ENCODE assay signal across 21 cellular contexts in the genomic region with DNA sequence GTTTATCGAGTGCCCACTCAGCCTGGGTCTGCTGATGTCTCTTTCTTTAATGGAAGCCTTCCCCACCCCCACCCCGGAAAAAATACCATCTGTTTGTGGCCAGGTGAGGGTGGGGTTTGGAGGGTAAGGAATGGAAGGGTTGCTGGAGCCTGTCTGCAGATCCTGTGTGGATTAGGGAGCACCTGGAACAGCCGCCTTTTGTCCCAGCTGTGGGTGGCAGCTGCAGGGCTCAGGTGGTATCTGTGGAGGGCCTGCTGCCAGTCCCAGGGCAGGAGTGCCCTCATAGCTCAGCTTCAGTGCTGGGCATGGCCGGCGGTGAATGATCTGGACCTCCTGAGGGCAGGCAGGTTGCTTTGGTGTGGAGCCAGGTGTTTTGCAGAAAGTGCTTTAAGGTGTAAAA. TPM values are rescaled to one million over a fixed set of nuclear protein-coding genes. Genes with fewer than 3 reads are reported as not detected.
A peak's percentile ranks its signal among the peaks of the same experiment; 100 is the strongest.
DNase-seq lines count a peak whose midpoint lies in the region; ATAC-seq, FAIRE-seq and TF ChIP-seq lines count a peak whose summit lies in the region.
"Had no signal": no experiment of that assay in that cellular context is flagged by ENCODE, and none has a peak within 500 bp of the region (broad histone marks: within the 10 kb centered on the region; RNA-seq: fewer than 3 reads in every experiment).

No MANE protein-coding gene starts in this region.

- H3K9me3 Mint-ChIP-seq in endodermal cell (no peaks in the 10 kb centered on the region), HFFc6 (no peaks in the 10 kb centered on the region)
- H3K9me3 Mint-ChIP-seq: neural crest cell; T-helper 1 cell treated with Interleukin-12 subunit alpha and Interleukin-12 subunit beta and Interleukin-4 antibody, amounts not matched to agents 30 μg/mL and 1 μg/mL, for 36 hours had no signal

- peaks cover 0 to 21% (median 7%) of the 10 kb centered on the region in 4 donors for H3K36me3 ChIP-seq in liver (ENCODE audit: control insufficient read depth in 4 of 4, insufficient read depth in 3 of 4, low read depth in 1 of 4, low read length in 3 of 4)
- peaks cover 6 to 37% of the 10 kb centered on the region in 2 experiments; a peak in 3 of 5 replicates for H3K36me3 ChIP-seq in HepG2 (replicated peaks in 1 of 2; ENCODE audit: control insufficient read depth in 1 of 2, insufficient read depth in 2 of 2, low read length in 2 of 2)
- H3K36me3 ChIP-seq in endodermal cell (ENCODE audit: control insufficient read depth, insufficient read depth, low read length): peaks cover 17% of the 10 kb centered on the region
- H3K36me3 ChIP-seq in pancreas: peaks cover 0 to 64% (median 6%) of the 10 kb centered on the region in 3 donors
- no peaks in the 10 kb centered on the region for H3K36me3 ChIP-seq in ovary
- H3K36me3 ChIP-seq: SJSA1 had no signal

- H3K4me3 Mint-ChIP-seq in endodermal cell (no peak overlapping the region), HFFc6 (no peak overlapping the region)
- H3K4me3 Mint-ChIP-seq: neural crest cell; T-helper 1 cell treated with Interleukin-12 subunit alpha and Interleukin-12 subunit beta and Interleukin-4 antibody, amounts not matched to agents 30 μg/mL and 1 μg/mL, for 36 hours had no signal

- FAIRE-seq in HepG2 (lab: Jason Lieb, UNC) (no peak), pancreas (lab: Jason Lieb, UNC) (no peak)

- intact Hi-C loops in HepG2 (cut with micrococcal nuclease; ENCODE audit: unreplicated experiment): no loop called here
- intact Hi-C loops in pancreas (cut with DNase I): no loop called here
- intact Hi-C loops in ovary (cut with DNase I): no loop called here

- TF ChIP-seq POLR2A in HepG2 (IDR thresholded peaks at IDR 0.05; ENCODE audit: insufficient read depth in 1 of 2, low read depth in 2 of 2, low read length in 2 of 2) (no peak), ovary (IDR thresholded peaks at IDR 0.05) (no peak)

- H3K4me2 ChIP-seq in HepG2 (ENCODE audit: low read depth, low read length): no peak overlapping the region

- CTCF ChIA-PET in HepG2 (lab: Yijun Ruan, JAX; ENCODE audit: low intra/inter-chr PET ratio, low total read pairs): no interaction called here

- WGBS in liver: 88% methylated on average over 5 of the region's 5 CpGs
- WGBS in HepG2 (ENCODE audit: low lambda C conversion rate): 100% methylated on average over 5 of the region's 5 CpGs
- WGBS in endodermal cell (ENCODE audit: insufficient coverage in 1 of 2, insufficient read length in 1 of 2), 2 experiments: 92 to 100% methylated on average over 3 to 4 of the region's 5 CpGs
- WGBS in pancreas, 2 donors: 36 to 42% methylated on average over 5 of the region's 5 CpGs
- WGBS in ovary, 3 donors: 92 to 95% (median 92%) methylated on average over 5 of the region's 5 CpGs

- POLR2A ChIA-PET in HepG2 (lab: Yijun Ruan, JAX): no interaction called here

- DNase-seq in HepG2 (ENCODE audit: low spot score) (no peak), endodermal cell (no peak), pancreas (peak in 4 of 6 donors; percentile 76 to 90 (median 80)), NCI-H1092 (lab: John Stamatoyannopoulos, UW) (no peak), HFFc6 (no peak), ovary (no peak)
- DNase-seq: activated CD8-positive, alpha-beta memory T cell treated with anti-CD3 and anti-CD28 coated beads, Interleukin-2, amount 50 U/mL, for 4 hours; dorsolateral prefrontal cortex; erythroblast; IMR-90; NCI-H1436; NCI-H226; NCI-H774; OCI-M1; substantia nigra had no signal

- no peak for ATAC-seq in HepG2
- peak; percentile 79 to 87 (median 82) for ATAC-seq in pancreas
- ATAC-seq in HG03342 (IDR thresholded peaks at IDR 0.05; ENCODE audit: unreplicated experiment): no peak

- peaks cover 2 to 12% (median 6%) of the 10 kb centered on the region in 4 donors for H3K4me1 ChIP-seq in liver (ENCODE audit: control insufficient read depth in 4 of 4, insufficient read depth in 4 of 4, low read length in 3 of 4)
- H3K4me1 ChIP-seq in HepG2 (ENCODE audit: insufficient read depth, low read length): peaks cover 17% of the 10 kb centered on the region
- H3K4me1 ChIP-seq in endodermal cell (ENCODE audit: control insufficient read depth, insufficient read depth, low read length): peaks cover 11% of the 10 kb centered on the region
- H3K4me1 ChIP-seq in pancreas: peaks cover 8 to 22% (median 13%) of the 10 kb centered on the region in 3 donors
- peaks cover 2% of the 10 kb centered on the region for H3K4me1 ChIP-seq in ovary (ENCODE audit: insufficient read depth)
- H3K4me1 ChIP-seq: SJSA1 had no signal

- H3K4me1 Mint-ChIP-seq in endodermal cell (peaks cover 12% of the 10 kb centered on the region), HFFc6 (ENCODE audit: low read depth) (no peaks in the 10 kb centered on the region)
- H3K4me1 Mint-ChIP-seq: neural crest cell had no signal

- no peaks in the 10 kb centered on the region for H3K9me3 ChIP-seq in liver (ENCODE audit: control insufficient read depth in 4 of 4, low read length in 3 of 4)
- no peaks in the 10 kb centered on the region for H3K9me3 ChIP-seq in HepG2 (ENCODE audit: low read length)
- H3K9me3 ChIP-seq in endodermal cell (ENCODE audit: control insufficient read depth, low read length): no peaks in the 10 kb centered on the region
- H3K9me3 ChIP-seq in pancreas: no peaks in the 10 kb centered on the region
- H3K9me3 ChIP-seq in ovary: no peaks in the 10 kb centered on the region
- H3K9me3 ChIP-seq: SJSA1 had no signal

- H3K4me3 ChIP-seq in liver (ENCODE audit: low read depth in 1 of 3, low read length in 3 of 3) (no peak overlapping the region), HepG2 (replicated peaks in 1 of 3; ENCODE audit: insufficient read depth in 1 of 3, low read depth in 2 of 3, low read length in 3 of 3) (no peak overlapping the region), endodermal cell (ENCODE audit: low read length) (no peak overlapping the region), pancreas (no peak overlapping the region), ovary (no peak overlapping the region)
- H3K4me3 ChIP-seq: dorsolateral prefrontal cortex, SJSA1 had no signal

- H3K27me3 ChIP-seq in liver (ENCODE audit: control insufficient read depth in 4 of 4, insufficient read depth in 4 of 4, low read length in 3 of 4): no peaks in the 10 kb centered on the region
- no peaks in the 10 kb centered on the region; a peak in 1 of 5 replicates for H3K27me3 ChIP-seq in HepG2 (ENCODE audit: control insufficient read depth in 1 of 2, insufficient read depth in 2 of 2, low read length in 2 of 2)
- no peaks in the 10 kb centered on the region for H3K27me3 ChIP-seq in endodermal cell (ENCODE audit: control insufficient read depth, insufficient read depth, low read length, poor library complexity, severe bottlenecking)
- no peaks in the 10 kb centered on the region for H3K27me3 ChIP-seq in pancreas
- H3K27me3 ChIP-seq in ovary: no peaks in the 10 kb centered on the region
- H3K27me3 ChIP-seq: dorsolateral prefrontal cortex, SJSA1 had no signal

- TF ChIP-seq EP300 in HepG2 (IDR thresholded peaks at IDR 0.05; ENCODE audit: low read depth in 2 of 2, low read length in 2 of 2) (no peak), HepG2 (CRISPR knock-in tag; IDR thresholded peaks at IDR 0.05; ENCODE audit: borderline replicate concordance) (no peak), ovary (IDR thresholded peaks at IDR 0.05) (no peak)

- H3K36me3 Mint-ChIP-seq in endodermal cell (ENCODE audit: low read depth) (peaks cover 47% of the 10 kb centered on the region), HFFc6 (ENCODE audit: low read depth) (no peaks in the 10 kb centered on the region)

- H3K27ac ChIP-seq in liver (ENCODE audit: low read depth in 1 of 2, low read length in 2 of 2) (peak overlapping the region; percentile 88 to 89), HepG2 (ENCODE audit: extremely low read length, insufficient read depth, low read length) (no peak overlapping the region), endodermal cell (ENCODE audit: low read depth, low read length) (no peak overlapping the region), pancreas (peak overlapping the region; percentile 78 to 92 (median 85)), ovary (no peak overlapping the region)
- H3K27ac ChIP-seq: C4-2B, dorsolateral prefrontal cortex, SJSA1 had no signal

- H3K79me2 ChIP-seq in HepG2 (ENCODE audit: insufficient read depth, low read length): no peaks in the 10 kb centered on the region

- H2AFZ ChIP-seq in HepG2 (ENCODE audit: low read length): no peak overlapping the region

- H3K27me3 Mint-ChIP-seq in endodermal cell (ENCODE audit: insufficient read depth) (no peaks in the 10 kb centered on the region), HFFc6 (ENCODE audit: insufficient read depth) (peaks cover 1% of the 10 kb centered on the region)

- TF ChIP-seq CTCF in liver (IDR thresholded peaks at IDR 0.05; ENCODE audit: low read depth, low read length, missing input control) (no peak), HepG2 (CRISPR knock-in tag; IDR thresholded peaks at IDR 0.05) (no peak), endodermal cell (conservative IDR thresholded peaks at IDR 0.05) (no peak), pancreas (IDR thresholded peaks at IDR 0.05) (no peak), HFFc6 (IDR thresholded peaks at IDR 0.05) (no peak), ovary (IDR thresholded peaks at IDR 0.05) (no peak)

- in situ Hi-C loops in HepG2 (cut with HindIII; ENCODE audit: extremely low pct_ligation_motif_present, low pct_unique_long_range_greater_than_20kb): no loop called here

- no peaks in the 10 kb centered on the region; the same call in 1 of the 2 replicates for H4K20me1 ChIP-seq in HepG2 (ENCODE audit: insufficient read depth, low read length)

- peak overlapping the region; percentile 80 for H3K27ac Mint-ChIP-seq in endodermal cell
- H3K27ac Mint-ChIP-seq in HFFc6: no peak overlapping the region
- H3K27ac Mint-ChIP-seq: T-helper 1 cell treated with Interleukin-12 subunit alpha and Interleukin-12 subunit beta and Interleukin-4 antibody, amounts not matched to agents 30 μg/mL and 1 μg/mL, for 36 hours had no signal

- no peak for TF ChIP-seq RAD21 in liver (IDR thresholded peaks at IDR 0.05)
- no peak for TF ChIP-seq RAD21 in HepG2 (CRISPR knock-in tag; IDR thresholded peaks at IDR 0.05)

- BruUV-seq in HepG2 (replicated peaks; lab: Mats Ljungman, UMichigan): no TSS peak

- H3K9ac ChIP-seq in liver (ENCODE audit: low read depth in 1 of 2, low read length in 2 of 2) (no peak overlapping the region), HepG2 (ENCODE audit: insufficient read depth, low read depth, low read length) (no peak overlapping the region), endodermal cell (ENCODE audit: extremely low read depth, low read length, poor library complexity, severe bottlenecking) (no peak overlapping the region)

RNA-seq across cellular contexts. Expression of gene IMPA2, which starts 45.3 kb away (rescaled TPM):
- 10 to 100 TPM; 27.5 to 55.8 TPM for total RNA-seq in liver
- polyA plus RNA-seq in liver: 10 to 100 TPM; 40.7 to 55.7 TPM
- total RNA-seq in HepG2 (2016; rRNA removed; fragmentation: Illumina TruSeq; extraction: Trizol): 65.4 and 71.8 TPM in 2 replicates
- 77.7 and 94.9 TPM in 2 replicates for total RNA-seq in HepG2 (2016; cell fraction: cytosol; rRNA removed; fragmentation: Illumina TruSeq; extraction: Trizol; ENCODE audit: low read depth)
- 58.3 and 76.5 TPM in 2 replicates for total RNA-seq in HepG2 (2016; cell fraction: insoluble cytoplasmic fraction; rRNA removed; fragmentation: Illumina TruSeq; extraction: Trizol)
- 122 and 147 TPM in 2 replicates for total RNA-seq in HepG2 (2016; cell fraction: membrane; rRNA removed; fragmentation: Illumina TruSeq; extraction: Trizol)
- 55.6 and 62.0 TPM in 2 replicates for total RNA-seq in HepG2 (2016; cell fraction: nucleus; rRNA removed; fragmentation: Illumina TruSeq; extraction: Trizol)
- 28.8 and 37.8 TPM in 2 replicates for polyA plus RNA-seq in HepG2 (2011; rRNA removed)
- 28.2 and 43.4 TPM in 2 replicates for polyA plus RNA-seq in HepG2 (2011; cell fraction: cytosol; rRNA removed)
- polyA plus RNA-seq in HepG2 (2011; cell fraction: nucleus; rRNA removed): 104 and 146 TPM in 2 replicates
- 56.2 and 62.5 TPM in 2 replicates for polyA plus RNA-seq in HepG2 (2012)
- 83.4 and 111 TPM in 2 replicates for polyA plus RNA-seq in HepG2 (2016; cell fraction: cytosol; fragmentation: Illumina TruSeq; extraction: Trizol; ENCODE audit: low read depth)
- 68.3 and 79.3 TPM in 2 replicates for polyA plus RNA-seq in HepG2 (2016; cell fraction: insoluble cytoplasmic fraction; fragmentation: Illumina TruSeq; extraction: Trizol; ENCODE audit: low read depth)
- 118 and 138 TPM in 2 replicates for polyA plus RNA-seq in HepG2 (2016; cell fraction: membrane; fragmentation: Illumina TruSeq; extraction: Trizol; ENCODE audit: low read depth)
- polyA plus RNA-seq in HepG2 (2016; cell fraction: nucleus; fragmentation: Illumina TruSeq; extraction: Trizol; ENCODE audit: insufficient read depth, low read depth): 90.9 and 102 TPM in 2 replicates
- polyA minus RNA-seq in HepG2 (2011; rRNA and poly(A)+ RNA removed; ENCODE audit: low replicate concordance): 45.6 and 172 TPM in 2 replicates
- 12.3 and 17.3 TPM in 2 replicates for polyA minus RNA-seq in HepG2 (2011; cell fraction: cytosol; rRNA and poly(A)+ RNA removed)
- 22.8 and 37.2 TPM in 2 replicates for polyA minus RNA-seq in HepG2 (2011; cell fraction: nucleus; rRNA and poly(A)+ RNA removed)
- total RNA-seq in endodermal cell: 10 to 100 TPM; 68.0 to 88.9 TPM
- 62.2 TPM for polyA plus RNA-seq in endodermal cell (2013, experiment 1 of 2)
- polyA plus RNA-seq in endodermal cell (2013, experiment 2 of 2): 51.6 TPM
- 100 to 1,000 TPM; 140 to 286 (median 208) TPM for total RNA-seq in pancreas
- polyA plus RNA-seq in pancreas: 100 to 1,000 TPM in 1 of 2 donors, 10 to 100 TPM in 1; 93.5 to 130 TPM
- 1 to 10 TPM; 1.2 to 2.5 (median 1.5) TPM for total RNA-seq in HFFc6 (2021; fragmentation: NEBNext Ultra II Directional; extraction: Animal tissue kit (Norgen Biotek cat#: 25700))
- 10 to 100 TPM; 16.8 to 33.5 (median 25.2) TPM for total RNA-seq in ovary
- polyA plus RNA-seq in ovary: 10 to 100 TPM; 15.4 to 21.1 TPM

Comparison
In these comparisons a context has a peak if more than half of its experiments do, and no peak if none do; other contexts are left out.
1. H3K27ac ChIP-seq: peak in liver (2 of 2) and pancreas (4 of 4); none in HepG2 (single experiment), endodermal cell (single experiment) and ovary (0 of 2).
2. ATAC-seq: peak in pancreas (4 of 4); none in HepG2 (single experiment) and HG03342 (single experiment).
3. DNase-seq: peak in pancreas (4 of 6); none in HepG2 (single experiment), endodermal cell (single experiment), NCI-H1092 (single experiment), HFFc6 (single experiment) and ovary (0 of 5).
4. RNA of gene IMPA2, which starts 45.3 kb away (total RNA-seq): 140 to 286 TPM in pancreas, 68.0 to 88.9 TPM in endodermal cell, 55.6 to 147 TPM in HepG2, 27.5 to 55.8 TPM in liver and 16.8 to 33.5 TPM in ovary; 1.2 to 2.5 TPM in HFFc6; every median in the first group is over 4 times any median in the second.